In the genomic region with DNA sequence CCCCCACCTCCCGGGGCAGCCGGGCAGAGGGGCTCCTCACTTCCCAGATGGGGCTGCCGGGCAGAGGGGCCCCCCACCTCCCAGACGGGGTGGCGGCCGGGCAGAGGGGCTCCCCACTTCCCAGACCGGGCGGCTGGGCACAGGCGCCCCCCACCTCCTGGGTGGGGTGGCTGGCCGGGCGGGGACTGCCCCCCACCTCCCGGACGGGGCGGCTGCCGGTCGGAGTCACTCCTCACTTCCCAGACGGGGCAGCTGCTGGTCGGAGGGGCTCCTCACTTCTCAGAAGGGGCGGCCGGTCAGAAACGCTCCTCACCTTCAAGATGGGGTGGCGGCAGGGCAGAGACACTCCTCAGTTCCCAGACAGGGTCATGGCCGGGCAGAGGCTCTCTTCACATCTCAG, we compare ENCODE assay signal across 36 cellular contexts. TPM values are rescaled to one million over a fixed set of nuclear protein-coding genes. Genes with fewer than 3 reads are reported as not detected.
"Had no signal": no experiment of that assay in that cellular context is flagged by ENCODE, and none has a peak within 500 bp of the region (broad histone marks: within the 10 kb centered on the region; RNA-seq: fewer than 3 reads in every experiment).

No MANE protein-coding gene starts in this region.

- H3K27ac ChIP-seq: KMS-11 had no signal

- H3K4me3 ChIP-seq: MG63 had no signal

- H3K27me3 ChIP-seq: MG63 had no signal

- H3K9me3 ChIP-seq: MG63 had no signal

- H3K36me3 ChIP-seq: MG63 had no signal

- H3K9ac ChIP-seq: KMS-11 had no signal

- DNase-seq: Karpas-422, Kasumi-1, KG1, MG63, MM.1S, MV-4-11, NCI-H1048, NCI-H1092, NCI-H1092 treated with DMSO at 0.1 percent for 48 hours, NCI-H1105, NCI-H1105 treated with DMSO at 0.1 percent for 48 hours, NCI-H1417, NCI-H1417 treated with DMSO at 0.1 percent for 48 hours, NCI-H1436, NCI-H1436 treated with DMSO at 0.1 percent for 48 hours, NCI-H146, NCI-H1694, NCI-H1694 treated with DMSO at 0.1 percent for 48 hours, NCI-H187, NCI-H187 treated with DMSO at 0.1 percent for 48 hours, NCI-H1930, NCI-H2029, NCI-H2029 treated with DMSO at 0.1 percent for 48 hours, NCI-H2081, NCI-H2081 treated with DMSO at 0.1 percent for 48 hours, NCI-H2107, NCI-H2171, NCI-H2171 treated with DMSO at 0.1 percent for 48 hours, NCI-H2227 treated with DMSO at 0.1 percent for 48 hours, NCI-H226, NCI-H345, NCI-H446, NCI-H446 treated with DMSO at 0.1 percent for 48 hours had no signal

RNA-seq across cellular contexts. Expression of a gene that starts 43.9 kb away (rescaled TPM):
- total RNA-seq: MCF 10A, NCI-H460 had no signal
